In genomic region chr15:74396146-74396438, GRCh38 we compare ENCODE assay signal across 1 cellular context.
TF ChIP-seq lines count a peak whose summit lies in the region.

No MANE protein-coding gene starts in this region.

TF ChIP-seq in HepG2, 621 proteins besides CTCF, POLR2A, EP300 and RAD21:
- TF ChIP-seq PRDM4 (CRISPR knock-in tag; IDR thresholded peaks at IDR 0.05; ENCODE audit: borderline replicate concordance) (no peak), ZNF687 (CRISPR knock-in tag; IDR thresholded peaks at IDR 0.05) (peak; percentile 45; the same call in 1 of the 2 replicates)
TF ChIP-seq in HepG2: peak in this region for 1.
